ENCODE assay signal across 23 cellular contexts in genomic region chr13:30918662-30919405, GRCh38. TPM values are rescaled to one million over a fixed set of nuclear protein-coding genes. Genes with fewer than 3 reads are reported as not detected.
"Had no signal": no experiment of that assay in that cellular context is flagged by ENCODE, and none has a peak within 500 bp of the region (broad histone marks: within the 10 kb centered on the region; RNA-seq: fewer than 3 reads in every experiment).

No MANE protein-coding gene starts in this region.

- FAIRE-seq: colon, TTC549 had no signal

- H3K27ac ChIP-seq: body of pancreas, dorsolateral prefrontal cortex, thyroid gland had no signal

- DNase-seq: activated CD4-positive, alpha-beta T cell treated with anti-CD3 and anti-CD28 coated beads, Interleukin-2, amount 50 U/mL, for 4 hours; activated T-cell treated with anti-CD3 and anti-CD28 coated beads, Interleukin-2, amount 50 U/mL, for 72 hours; amniotic stem cell; body of pancreas; central memory CD4-positive, alpha-beta T cell; dorsolateral prefrontal cortex; endodermal cell; erythroblast; nephron progenitor cell; occipital lobe; posterior cingulate gyrus; stimulated activated CD4-positive, alpha-beta T cell treated with anti-CD3 and anti-CD28 coated beads, Interleukin-12 subunit alpha, Interleukin-12 subunit beta, amount 100 ng/mL, for 4 hours; stimulated activated CD4-positive, alpha-beta T cell treated with anti-CD3 and anti-CD28 coated beads, Interleukin-1b, Interleukin-23, amount 100 ng/mL, for 48 hours; stimulated activated CD8-positive, alpha-beta memory T cell treated with anti-CD3 and anti-CD28 coated beads, Interleukin-4, amount 100 ng/mL, for 48 hours; stimulated activated naive CD4-positive, alpha-beta T cell; thyroid gland had no signal

- H3K9me3 ChIP-seq: body of pancreas, thyroid gland had no signal

- H3K4me1 ChIP-seq: thyroid gland had no signal

- H3K36me3 ChIP-seq: thyroid gland had no signal

- H3K27me3 ChIP-seq: body of pancreas, thyroid gland had no signal

- ATAC-seq: activated T-cell treated with anti-CD3 and anti-CD28 coated beads, Interleukin-2, amount 50 U/mL, for 72 hours; body of pancreas had no signal

- H3K4me3 ChIP-seq: body of pancreas, dorsolateral prefrontal cortex, thyroid gland had no signal

RNA-seq across cellular contexts. Expression of gene MEDAG, which starts 12.8 kb away (rescaled TPM):
- total RNA-seq: activated CD8-positive, alpha-beta memory T cell treated with anti-CD3 and anti-CD28 coated beads for 36 hours had no signal

RNA-seq across cellular contexts. Expression of gene TEX26, which starts 13.6 kb away (rescaled TPM):
- total RNA-seq: activated CD8-positive, alpha-beta memory T cell treated with anti-CD3 and anti-CD28 coated beads for 36 hours; activated T-cell treated with anti-CD3 and anti-CD28 coated beads, Interleukin-2, amount 50 U/mL, for 72 hours; body of pancreas; endodermal cell; lung microvascular endothelial cell; myocyte; renal cortical epithelial cell; ureter had no signal
